ENCODE assay signal across 14 cellular contexts in the genomic region with DNA sequence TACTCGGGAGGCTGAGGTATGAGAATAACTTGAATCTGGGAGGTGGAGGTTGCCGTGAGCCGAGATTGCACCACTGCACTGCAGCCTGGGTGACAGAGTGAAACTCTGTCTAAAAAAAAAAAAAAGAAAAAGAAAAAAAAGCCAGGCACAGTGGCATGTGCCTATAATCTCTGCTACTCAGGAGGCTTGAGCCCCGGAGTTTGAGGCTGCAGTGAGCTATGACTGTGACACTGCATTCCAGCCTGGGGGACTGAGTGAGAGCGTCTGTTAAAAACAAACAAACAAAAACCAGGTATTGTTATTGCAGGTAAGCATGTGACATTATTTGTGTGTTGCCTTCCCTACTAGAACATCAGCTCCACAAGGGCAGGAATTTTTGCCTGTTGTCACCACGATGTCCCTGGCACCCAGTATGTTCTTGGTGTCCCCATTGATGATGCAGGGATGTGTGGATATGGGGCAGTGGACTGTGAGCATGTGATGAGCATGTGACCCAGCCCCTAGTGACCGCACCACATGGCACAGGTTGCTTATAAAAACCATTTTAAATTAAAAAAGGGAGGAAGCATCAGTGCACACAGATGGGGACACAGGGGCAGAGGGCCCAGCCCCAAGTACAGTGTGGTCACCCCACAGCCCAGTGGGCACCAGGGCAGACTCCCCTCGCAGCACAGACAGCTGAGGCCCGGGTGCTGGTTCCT. TPM values are rescaled to one million over a fixed set of nuclear protein-coding genes. Genes with fewer than 3 reads are reported as not detected.
DNase-seq lines count a peak whose midpoint lies in the region; ATAC-seq and TF ChIP-seq lines count a peak whose summit lies in the region.
"Had no signal": no experiment of that assay in that cellular context is flagged by ENCODE, and none has a peak within 500 bp of the region (broad histone marks: within the 10 kb centered on the region; RNA-seq: fewer than 3 reads in every experiment).

No MANE protein-coding gene starts in this region.

- H3K36me3 ChIP-seq in breast epithelium (no peaks in the 10 kb centered on the region), mesenchymal stem cell (ENCODE audit: control insufficient read depth in 1 of 2, insufficient read depth in 2 of 2, low read depth in 1 of 2, low read length in 2 of 2) (peaks cover 25 to 42% of the 10 kb centered on the region in 2 experiments), tibial artery (peaks cover 9 to 29% (median 24%) of the 10 kb centered on the region in 3 donors)

- intact Hi-C loops in activated CD8-positive, alpha-beta T cell treated with anti-CD3 and anti-CD28 coated beads for 36 hours (cut with micrococcal nuclease) = no loop called here
- intact Hi-C loops in breast epithelium (cut with DNase I; ENCODE audit: low total_unique reads) (no loop called here), tibial artery (cut with DNase I; ENCODE audit: low total_unique reads) (no loop called here)

- no peak overlapping the region for H3K4me2 ChIP-seq in mesenchymal stem cell (ENCODE audit: low read length, poor library complexity, severe bottlenecking)

- 70% methylated on average over 8 of the region's 9 CpGs for WGBS in mesenchymal stem cell

- peak overlapping the region; percentile 11 for H3K9ac ChIP-seq in mesenchymal stem cell (ENCODE audit: low read length)

- peak overlapping the region; percentile 71 for H3K4me3 Mint-ChIP-seq in activated CD8-positive, alpha-beta T cell treated with anti-CD3 and anti-CD28 coated beads for 36 hours
- no peak overlapping the region for H3K4me3 Mint-ChIP-seq in activated CD8-positive, alpha-beta T cell treated with anti-CD3 and anti-CD28 coated beads, Interleukin-2, amount 10 ng/mL, durations not matched to agents 7 days and 5 days

- H3K4me3 ChIP-seq in breast epithelium = no peak overlapping the region
- H3K4me3 ChIP-seq in mesenchymal stem cell (ENCODE audit: insufficient read depth in 1 of 2, low read depth in 1 of 2, low read length in 2 of 2) = no peak overlapping the region
- H3K4me3 ChIP-seq in tibial artery = no peak overlapping the region

- TF ChIP-seq POLR2A in breast epithelium (IDR thresholded peaks at IDR 0.05) = no peak

- peaks cover 8% of the 10 kb centered on the region for H3K79me1 ChIP-seq in mesenchymal stem cell (replicated peaks; ENCODE audit: low read length, poor library complexity, severe bottlenecking)

- POLR2A ChIA-PET in activated CD8-positive, alpha-beta T cell treated with anti-CD3 and anti-CD28 coated beads for 36 hours (lab: Charles Lee) = interaction anchor here (0.8 to 1.2 kb wide), 2 partner anchors 19 to 30 kb away, joined by 3 read pairs; no protein-coding TSS in a partner anchor
- POLR2A ChIA-PET in activated CD8-positive, alpha-beta T cell treated with anti-CD3 and anti-CD28 coated beads, Interleukin-2, amount 10 ng/mL, durations not matched to agents 7 days and 5 days (lab: Charles Lee) = interaction anchor here (0.8 kb wide), 1 partner anchor 69 kb away, joined by 3 read pairs; no protein-coding TSS in a partner anchor

- no peak overlapping the region for H2BK15ac ChIP-seq in mesenchymal stem cell (ENCODE audit: low read depth, poor library complexity, severe bottlenecking)

- H3K9me3 ChIP-seq in breast epithelium (no peaks in the 10 kb centered on the region), mesenchymal stem cell (ENCODE audit: control insufficient read depth, low read length) (no peaks in the 10 kb centered on the region), tibial artery (no peaks in the 10 kb centered on the region)

- no peak overlapping the region for H4K8ac ChIP-seq in mesenchymal stem cell (ENCODE audit: low read length)

- H2BK120ac ChIP-seq in mesenchymal stem cell (ENCODE audit: low read depth, low read length) = no peak overlapping the region

- no peak overlapping the region for H3K27ac Mint-ChIP-seq in activated CD8-positive, alpha-beta T cell treated with anti-CD3 and anti-CD28 coated beads for 36 hours
- H3K27ac Mint-ChIP-seq in activated CD8-positive, alpha-beta T cell treated with anti-CD3 and anti-CD28 coated beads, Interleukin-2, amount 10 ng/mL, durations not matched to agents 7 days and 5 days = no peak overlapping the region

- peak overlapping the region in 1 of 2 experiments; percentile 24 for H3K4ac ChIP-seq in mesenchymal stem cell (ENCODE audit: low read depth in 1 of 2, low read length in 2 of 2)

- peak overlapping the region in 1 of 2 experiments; percentile 35 for H3K14ac ChIP-seq in mesenchymal stem cell (ENCODE audit: low read length in 2 of 2)

- H3K27me3 ChIP-seq in breast epithelium = no peaks in the 10 kb centered on the region
- H3K27me3 ChIP-seq in mesenchymal stem cell (ENCODE audit: control insufficient read depth in 1 of 2, insufficient read depth in 1 of 2, low read length in 2 of 2) = no peaks in the 10 kb centered on the region
- H3K27me3 ChIP-seq in tibial artery = no peaks in the 10 kb centered on the region

- TF ChIP-seq CTCF in activated CD8-positive, alpha-beta T cell treated with anti-CD3 and anti-CD28 coated beads for 36 hours (IDR thresholded peaks at IDR 0.05) = no peak
- TF ChIP-seq CTCF in breast epithelium (IDR thresholded peaks at IDR 0.05) (no peak), tibial artery (IDR thresholded peaks at IDR 0.05) (no peak)

- peak overlapping the region in 1 of 2 experiments; percentile 65 for H2BK12ac ChIP-seq in mesenchymal stem cell (ENCODE audit: low read length in 2 of 2)

- H3K4me1 ChIP-seq in breast epithelium (peaks cover 3 to 6% of the 10 kb centered on the region in 2 donors), mesenchymal stem cell (ENCODE audit: control insufficient read depth, insufficient read depth, low read depth, low read length) (peaks cover 42% of the 10 kb centered on the region), tibial artery (peaks cover 0 to 71% (median 48%) of the 10 kb centered on the region in 4 donors)

- H3K18ac ChIP-seq in mesenchymal stem cell (ENCODE audit: low read depth in 1 of 2, low read length in 2 of 2) = peak overlapping the region; percentile 1 to 34

- no peaks in the 10 kb centered on the region for H3K36me3 Mint-ChIP-seq in activated CD8-positive, alpha-beta T cell treated with anti-CD3 and anti-CD28 coated beads for 36 hours (ENCODE audit: low read depth)
- H3K36me3 Mint-ChIP-seq in activated CD8-positive, alpha-beta T cell treated with anti-CD3 and anti-CD28 coated beads, Interleukin-2, amount 10 ng/mL, durations not matched to agents 7 days and 5 days (ENCODE audit: low read depth) = no peaks in the 10 kb centered on the region

- H2AFZ ChIP-seq in mesenchymal stem cell (ENCODE audit: low read depth, low read length) = no peak overlapping the region

- ATAC-seq in activated CD8-positive, alpha-beta T cell treated with anti-CD3 and anti-CD28 coated beads for 36 hours = no peak
- no peak for ATAC-seq in activated CD8-positive, alpha-beta T cell treated with anti-CD3 and anti-CD28 coated beads, Interleukin-2, amount 10 ng/mL, durations not matched to agents 7 days and 5 days
- ATAC-seq: esophagus mucosa had no signal

- peak overlapping the region; percentile 0 for H2AK5ac ChIP-seq in mesenchymal stem cell (ENCODE audit: low read length, severe bottlenecking)

- CTCF ChIA-PET in activated CD8-positive, alpha-beta T cell treated with anti-CD3 and anti-CD28 coated beads for 36 hours (lab: Charles Lee) = interaction anchor here (2.0 kb wide), 1 partner anchor 73 kb away, joined by 6 read pairs; no protein-coding TSS in a partner anchor
- CTCF ChIA-PET in activated CD8-positive, alpha-beta T cell treated with anti-CD3 and anti-CD28 coated beads, Interleukin-2, amount 10 ng/mL, durations not matched to agents 7 days and 5 days (lab: Charles Lee) = interaction anchor here (1.2 kb wide), 1 partner anchor 73 kb away, joined by 3 read pairs; no protein-coding TSS in a partner anchor

- no peak overlapping the region for H3K23ac ChIP-seq in mesenchymal stem cell (ENCODE audit: low read length in 2 of 2)

- H3K27me3 Mint-ChIP-seq in activated CD8-positive, alpha-beta T cell treated with anti-CD3 and anti-CD28 coated beads for 36 hours = peaks cover 12% of the 10 kb centered on the region
- H3K27me3 Mint-ChIP-seq in activated CD8-positive, alpha-beta T cell treated with anti-CD3 and anti-CD28 coated beads, Interleukin-2, amount 10 ng/mL, durations not matched to agents 7 days and 5 days (ENCODE audit: low read depth) = peaks cover 16% of the 10 kb centered on the region

- no peak overlapping the region for H2BK5ac ChIP-seq in mesenchymal stem cell (ENCODE audit: low read depth, low read length, poor library complexity, severe bottlenecking)

- H3K27ac ChIP-seq in breast epithelium (peak overlapping the region; percentile 57 to 91), mesenchymal stem cell (ENCODE audit: low read length, poor library complexity, severe bottlenecking) (no peak overlapping the region), tibial artery (peak overlapping the region; percentile 94 to 98)

- H4K91ac ChIP-seq in mesenchymal stem cell (ENCODE audit: low read length) = peak overlapping the region; percentile 47

- peaks cover 7% of the 10 kb centered on the region for H3K4me1 Mint-ChIP-seq in activated CD8-positive, alpha-beta T cell treated with anti-CD3 and anti-CD28 coated beads for 36 hours (ENCODE audit: low read depth)
- peaks cover 21% of the 10 kb centered on the region for H3K4me1 Mint-ChIP-seq in activated CD8-positive, alpha-beta T cell treated with anti-CD3 and anti-CD28 coated beads, Interleukin-2, amount 10 ng/mL, durations not matched to agents 7 days and 5 days (ENCODE audit: low read depth)

- DNase-seq in activated CD8-positive, alpha-beta T cell treated with anti-CD3 and anti-CD28 coated beads for 36 hours = no peak
- DNase-seq in activated CD8-positive, alpha-beta T cell treated with anti-CD3 and anti-CD28 coated beads, Interleukin-2, amount 10 ng/mL, durations not matched to agents 7 days and 5 days = no peak
- DNase-seq in breast epithelium (ENCODE audit: low spot score in 2 of 2) (no peak), mesenchymal stem cell (peak; percentile 35), tibial artery (peak in 1 of 2 donors; percentile 56), epidermal melanocyte (ENCODE audit: insufficient read length, low spot score) (no peak), NCI-H1092 treated with DMSO at 0.1 percent for 48 hours (lab: John Stamatoyannopoulos, UW) (no peak)
- no peak for DNase-seq in activated CD4-positive, CD25-positive, alpha-beta regulatory T cell (lab: John Stamatoyannopoulos, UW)
- DNase-seq: DMS79 treated with DMSO at 0.1 percent for 48 hours; NCI-H2227 treated with DMSO at 0.1 percent for 48 hours; RPMI8226; stimulated activated naive CD4-positive, alpha-beta T cell treated with Interleukin-2 at 50 U/mL for 16 hours had no signal

- H3K9me3 Mint-ChIP-seq in activated CD8-positive, alpha-beta T cell treated with anti-CD3 and anti-CD28 coated beads for 36 hours = no peaks in the 10 kb centered on the region
- H3K9me3 Mint-ChIP-seq in activated CD8-positive, alpha-beta T cell treated with anti-CD3 and anti-CD28 coated beads, Interleukin-2, amount 10 ng/mL, durations not matched to agents 7 days and 5 days (ENCODE audit: insufficient read depth) = no peaks in the 10 kb centered on the region

RNA-seq across cellular contexts. Expression of gene KANK2, which starts 1.6 kb away (rescaled TPM):
- total RNA-seq in activated CD8-positive, alpha-beta T cell treated with anti-CD3 and anti-CD28 coated beads for 36 hours = 1 to 10 TPM; 1.9 to 2.0 TPM
- 1 to 10 TPM; 6.1 to 8.0 TPM for total RNA-seq in activated CD8-positive, alpha-beta T cell treated with anti-CD3 and anti-CD28 coated beads, Interleukin-2, amount 10 ng/mL, durations not matched to agents 7 days and 5 days
- total RNA-seq in breast epithelium = 100 to 1,000 TPM; 142 to 477 (median 197) TPM
- 197 TPM for polyA plus RNA-seq in mesenchymal stem cell (2013, experiment 1 of 2)
- 192 TPM for polyA plus RNA-seq in mesenchymal stem cell (2013, experiment 2 of 2)

RNA-seq across cellular contexts. Expression of gene ANGPTL8, which starts 40.5 kb away (rescaled TPM):
- not detected for total RNA-seq in activated CD8-positive, alpha-beta T cell treated with anti-CD3 and anti-CD28 coated beads for 36 hours
- not detected for total RNA-seq in activated CD8-positive, alpha-beta T cell treated with anti-CD3 and anti-CD28 coated beads, Interleukin-2, amount 10 ng/mL, durations not matched to agents 7 days and 5 days
- total RNA-seq in breast epithelium = 10 to 100 TPM in 1 of 3 donors, under 1 TPM in 1, not detected in 1; 0.44 to 17.9 TPM
- 0.18 TPM for polyA plus RNA-seq in mesenchymal stem cell (2013, experiment 1 of 2)
- polyA plus RNA-seq in mesenchymal stem cell (2013, experiment 2 of 2) = not detected
- total RNA-seq: A673, esophagus mucosa had no signal

RNA-seq across cellular contexts. Expression of gene SPC24, which starts 43.3 kb away (rescaled TPM):
- total RNA-seq in activated CD8-positive, alpha-beta T cell treated with anti-CD3 and anti-CD28 coated beads for 36 hours = 10 to 100 TPM; 60.5 to 70.9 TPM
- 10 to 100 TPM; 92.6 to 94.0 TPM for total RNA-seq in activated CD8-positive, alpha-beta T cell treated with anti-CD3 and anti-CD28 coated beads, Interleukin-2, amount 10 ng/mL, durations not matched to agents 7 days and 5 days
- total RNA-seq in breast epithelium = 1 to 10 TPM in 2 of 3 donors, under 1 TPM in 1; 0.66 to 4.8 (median 2.3) TPM
- polyA plus RNA-seq in mesenchymal stem cell (2013, experiment 1 of 2) = 3.2 TPM
- polyA plus RNA-seq in mesenchymal stem cell (2013, experiment 2 of 2) = 3.0 TPM

Comparison
In these comparisons a context has a peak if more than half of its experiments do, and no peak if none do; other contexts are left out.
1. RNA of gene KANK2, which starts 1.6 kb away (total RNA-seq): 142 to 477 TPM in breast epithelium; 6.1 to 8.0 TPM in activated CD8-positive, alpha-beta T cell treated with anti-CD3 and anti-CD28 coated beads, Interleukin-2, amount 10 ng/mL, durations not matched to agents 7 days and 5 days and 1.9 to 2.0 TPM in activated CD8-positive, alpha-beta T cell treated with anti-CD3 and anti-CD28 coated beads for 36 hours; every median in the first group is over 10 times any median in the second.
2. RNA of gene SPC24, which starts 43.3 kb away (total RNA-seq): 92.6 to 94.0 TPM in activated CD8-positive, alpha-beta T cell treated with anti-CD3 and anti-CD28 coated beads, Interleukin-2, amount 10 ng/mL, durations not matched to agents 7 days and 5 days and 60.5 to 70.9 TPM in activated CD8-positive, alpha-beta T cell treated with anti-CD3 and anti-CD28 coated beads for 36 hours; 0.66 to 4.8 TPM in breast epithelium; every median in the first group is over 10 times any median in the second.